ENCODE assay signal across 10 cellular contexts in the genomic region with DNA sequence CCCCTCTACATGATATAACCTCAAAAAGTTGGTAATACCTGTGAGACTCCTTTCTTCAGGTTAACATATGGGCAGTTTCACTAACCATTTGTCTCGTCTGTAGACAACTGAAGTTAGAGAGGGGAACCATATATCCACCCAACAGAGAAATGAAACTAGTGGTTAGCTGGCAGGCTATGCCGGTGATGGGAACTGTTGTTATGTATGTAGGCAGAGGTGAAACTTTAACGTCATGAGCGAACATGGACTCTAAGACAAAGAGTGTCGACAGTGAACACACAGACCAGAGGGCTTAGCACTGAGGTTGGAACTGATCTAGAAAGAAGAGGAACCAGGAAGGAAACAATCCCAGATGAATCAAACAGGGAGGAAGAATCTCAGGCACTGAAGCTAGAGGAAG.
A peak's percentile ranks its signal among the peaks of the same experiment; 100 is the strongest.
DNase-seq lines count a peak whose midpoint lies in the region; ATAC-seq lines count a peak whose summit lies in the region.
"Had no signal": no experiment of that assay in that cellular context is flagged by ENCODE, and none has a peak within 500 bp of the region (broad histone marks: within the 10 kb centered on the region; RNA-seq: fewer than 3 reads in every experiment).

No MANE protein-coding gene starts in this region.

- no peak overlapping the region for H4K8ac ChIP-seq in mesenchymal stem cell (ENCODE audit: low read length)

- H3K79me1 ChIP-seq in mesenchymal stem cell (replicated peaks; ENCODE audit: low read length, poor library complexity, severe bottlenecking) = no peaks in the 10 kb centered on the region

- no peak overlapping the region for H3K27ac ChIP-seq in mesenchymal stem cell (ENCODE audit: low read length, poor library complexity, severe bottlenecking)
- H3K27ac ChIP-seq: neural progenitor cell had no signal

- no peaks in the 10 kb centered on the region for H3K36me3 ChIP-seq in mesenchymal stem cell (ENCODE audit: control insufficient read depth in 1 of 2, insufficient read depth in 2 of 2, low read depth in 1 of 2, low read length in 2 of 2)
- H3K36me3 ChIP-seq: neural progenitor cell had no signal

- peaks cover 84% of the 10 kb centered on the region for H3K36me3 Mint-ChIP-seq in T-helper 2 cell treated with Interferon-gamma antibody and Interleukin-4, amounts not matched to agents 5 μg/mL and 100 μg/mL, for 36 hours (ENCODE audit: low read depth)

- no peak overlapping the region for H3K4me3 ChIP-seq in mesenchymal stem cell (ENCODE audit: insufficient read depth in 1 of 2, low read depth in 1 of 2, low read length in 2 of 2)
- H3K4me3 ChIP-seq: neural progenitor cell had no signal

- no peak overlapping the region for H4K91ac ChIP-seq in mesenchymal stem cell (ENCODE audit: low read length)

- H3K18ac ChIP-seq in mesenchymal stem cell (ENCODE audit: low read depth in 1 of 2, low read length in 2 of 2) = no peak overlapping the region

- H3K4me3 Mint-ChIP-seq in T-helper 2 cell treated with Interferon-gamma antibody and Interleukin-4, amounts not matched to agents 5 μg/mL and 100 μg/mL, for 36 hours = peak overlapping the region; percentile 41
- H3K4me3 Mint-ChIP-seq: neural progenitor cell had no signal

- H2AK5ac ChIP-seq in mesenchymal stem cell (ENCODE audit: low read length, severe bottlenecking) = no peak overlapping the region

- H3K9me3 Mint-ChIP-seq in T-helper 2 cell treated with Interferon-gamma antibody and Interleukin-4, amounts not matched to agents 5 μg/mL and 100 μg/mL, for 36 hours = no peaks in the 10 kb centered on the region

- no peak overlapping the region for H2BK120ac ChIP-seq in mesenchymal stem cell (ENCODE audit: low read depth, low read length)

- H3K27me3 Mint-ChIP-seq in T-helper 2 cell treated with Interferon-gamma antibody and Interleukin-4, amounts not matched to agents 5 μg/mL and 100 μg/mL, for 36 hours (ENCODE audit: low read depth) = no peaks in the 10 kb centered on the region

- H2BK5ac ChIP-seq in mesenchymal stem cell (ENCODE audit: low read depth, low read length, poor library complexity, severe bottlenecking) = no peak overlapping the region

- peak; percentile 94 for ATAC-seq in HG03025 (IDR thresholded peaks at IDR 0.05; ENCODE audit: low FRiP score, unreplicated experiment)

- H3K4me2 ChIP-seq in mesenchymal stem cell (ENCODE audit: low read length, poor library complexity, severe bottlenecking) = no peak overlapping the region
- H3K4me2 ChIP-seq: neural progenitor cell had no signal

- H2AFZ ChIP-seq in mesenchymal stem cell (ENCODE audit: low read depth, low read length) = no peak overlapping the region
- H2AFZ ChIP-seq: neural progenitor cell had no signal

- H3K4me1 ChIP-seq in mesenchymal stem cell (ENCODE audit: control insufficient read depth, insufficient read depth, low read depth, low read length) = no peaks in the 10 kb centered on the region
- H3K4me1 ChIP-seq: neural progenitor cell had no signal

- no peak overlapping the region for H2BK12ac ChIP-seq in mesenchymal stem cell (ENCODE audit: low read length in 2 of 2)

- H3K9ac ChIP-seq in mesenchymal stem cell (ENCODE audit: low read length) = no peak overlapping the region
- H3K9ac ChIP-seq: neural progenitor cell had no signal

- H2BK15ac ChIP-seq in mesenchymal stem cell (ENCODE audit: low read depth, poor library complexity, severe bottlenecking) = no peak overlapping the region

- 95% methylated on average over 5 of the region's 5 CpGs for WGBS in mesenchymal stem cell

- no peaks in the 10 kb centered on the region for H3K27me3 ChIP-seq in mesenchymal stem cell (ENCODE audit: control insufficient read depth in 1 of 2, insufficient read depth in 1 of 2, low read length in 2 of 2)
- H3K27me3 ChIP-seq: neural progenitor cell had no signal

- peak overlapping the region; percentile 83 for H3K27ac Mint-ChIP-seq in T-helper 2 cell treated with Interferon-gamma antibody and Interleukin-4, amounts not matched to agents 5 μg/mL and 100 μg/mL, for 36 hours
- H3K27ac Mint-ChIP-seq: neural progenitor cell had no signal

- H3K14ac ChIP-seq in mesenchymal stem cell (ENCODE audit: low read length in 2 of 2) = no peak overlapping the region

- H3K4me1 Mint-ChIP-seq in T-helper 2 cell treated with Interferon-gamma antibody and Interleukin-4, amounts not matched to agents 5 μg/mL and 100 μg/mL, for 36 hours (ENCODE audit: low read depth) = peaks cover 69% of the 10 kb centered on the region

- no peaks in the 10 kb centered on the region for H3K9me3 ChIP-seq in mesenchymal stem cell (ENCODE audit: control insufficient read depth, low read length)

- H3K23ac ChIP-seq in mesenchymal stem cell (ENCODE audit: low read length in 2 of 2) = no peak overlapping the region

- peak; percentile 31 to 45 for DNase-seq in stimulated activated CD4-positive, alpha-beta T cell treated with anti-CD3 and anti-CD28 coated beads, Interleukin-2, amount 100 ng/mL, for 24 hours
- DNase-seq in stimulated activated CD4-positive, alpha-beta T cell treated with anti-CD3 and anti-CD28 coated beads, Interleukin-12 subunit alpha, Interleukin-12 subunit beta, amount 100 ng/mL, for 4 hours = no peak
- DNase-seq in T-helper 2 cell treated with Interferon-gamma antibody and Interleukin-4, amounts not matched to agents 5 μg/mL and 100 μg/mL, for 36 hours (ENCODE audit: low spot score) = peak; percentile 58
- DNase-seq in cerebellum (ENCODE audit: low spot score) (no peak), dermis blood vessel endothelial cell (no peak), UCSD-AML1 (lab: John Stamatoyannopoulos, UW; ENCODE audit: unreplicated experiment) (no peak), mesenchymal stem cell (no peak)
- DNase-seq: DMS153 had no signal

- no peak overlapping the region for H3K4ac ChIP-seq in mesenchymal stem cell (ENCODE audit: low read depth in 1 of 2, low read length in 2 of 2)

Comparison
In these comparisons a context has a peak if more than half of its experiments do, and no peak if none do; other contexts are left out.
1. DNase-seq: peak in stimulated activated CD4-positive, alpha-beta T cell treated with anti-CD3 and anti-CD28 coated beads, Interleukin-2, amount 100 ng/mL, for 24 hours (2 of 2) and T-helper 2 cell treated with Interferon-gamma antibody and Interleukin-4, amounts not matched to agents 5 μg/mL and 100 μg/mL, for 36 hours (single experiment); none in stimulated activated CD4-positive, alpha-beta T cell treated with anti-CD3 and anti-CD28 coated beads, Interleukin-12 subunit alpha, Interleukin-12 subunit beta, amount 100 ng/mL, for 4 hours (single experiment), cerebellum (single experiment), dermis blood vessel endothelial cell (single experiment), UCSD-AML1 (single experiment) and mesenchymal stem cell (single experiment).